In the genomic region with DNA sequence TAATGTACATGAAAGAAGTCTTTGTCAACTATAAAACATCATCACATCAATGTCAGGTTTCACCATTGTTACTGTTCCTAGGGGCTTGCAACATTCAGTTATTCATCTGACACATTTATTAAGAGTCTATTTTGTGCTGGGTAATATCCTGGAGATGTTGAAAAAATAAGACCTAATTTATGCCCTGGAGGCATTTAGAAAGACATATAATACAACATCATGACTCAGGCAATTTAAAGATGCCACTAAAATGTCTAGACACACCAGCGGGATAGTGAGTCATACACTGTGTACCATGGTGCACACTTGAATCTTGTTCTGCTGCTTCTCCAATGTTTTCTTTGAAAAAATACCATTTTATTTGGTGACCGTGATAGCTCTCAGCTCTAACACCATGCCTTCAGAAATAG, we compare ENCODE assay signal across 9 cellular contexts. TPM values are rescaled to one million over a fixed set of nuclear protein-coding genes. Genes with fewer than 3 reads are reported as not detected.
A peak's percentile ranks its signal among the peaks of the same experiment; 100 is the strongest.
DNase-seq lines count a peak whose midpoint lies in the region; ATAC-seq and TF ChIP-seq lines count a peak whose summit lies in the region.
"Had no signal": no experiment of that assay in that cellular context is flagged by ENCODE, and none has a peak within 500 bp of the region (broad histone marks: within the 10 kb centered on the region; RNA-seq: fewer than 3 reads in every experiment).

No MANE protein-coding gene starts in this region.

- no peaks in the 10 kb centered on the region for H3K4me1 ChIP-seq in Panc1 (ENCODE audit: control insufficient read depth, insufficient read depth, low read length)
- peaks cover 20% of the 10 kb centered on the region for H3K4me1 ChIP-seq in rectal smooth muscle tissue (ENCODE audit: control insufficient read depth, insufficient read depth, low read length)
- peaks cover 0 to 25% (median 0%) of the 10 kb centered on the region in 4 donors for H3K4me1 ChIP-seq in Peyer's patch

- in situ Hi-C loops in Panc1 (cut with HindIII; ENCODE audit: low pct_unique_long_range_greater_than_20kb, low sequenced_read_pairs), result no loop called here

- H3K9me3 ChIP-seq in Panc1 (ENCODE audit: control insufficient read depth, insufficient read depth, low read depth, low read length), result no peaks in the 10 kb centered on the region
- H3K9me3 ChIP-seq in Peyer's patch, result no peaks in the 10 kb centered on the region

- no peak overlapping the region for H3K27ac Mint-ChIP-seq in activated CD4-positive, alpha-beta memory T cell treated with anti-CD3 and anti-CD28 coated beads for 36 hours

- H3K27ac ChIP-seq in Panc1 (ENCODE audit: low read length) (no peak overlapping the region), rectal smooth muscle tissue (ENCODE audit: low read depth, low read length) (peak overlapping the region; percentile 77), Peyer's patch (peak overlapping the region in 2 of 4 donors; percentile 33 to 45)

- POLR2A ChIA-PET in Panc1 (lab: Charles Lee), result no interaction called here
- POLR2A ChIA-PET in activated CD4-positive, alpha-beta memory T cell treated with anti-CD3 and anti-CD28 coated beads for 36 hours (lab: Charles Lee), result no interaction called here

- CTCF ChIA-PET in Panc1 (lab: Charles Lee), result no interaction called here
- CTCF ChIA-PET in activated CD4-positive, alpha-beta memory T cell treated with anti-CD3 and anti-CD28 coated beads for 36 hours (lab: Charles Lee), result interaction anchor here (1.4 kb wide), 1 partner anchor 107 kb away, joined by 3 read pairs; no protein-coding TSS in a partner anchor

- no peaks in the 10 kb centered on the region for H3K4me1 Mint-ChIP-seq in activated CD4-positive, alpha-beta memory T cell treated with anti-CD3 and anti-CD28 coated beads for 36 hours (ENCODE audit: low read depth)

- no peaks in the 10 kb centered on the region for H3K36me3 ChIP-seq in Panc1 (ENCODE audit: control insufficient read depth, insufficient read depth, low read length)
- no peaks in the 10 kb centered on the region for H3K36me3 ChIP-seq in rectal smooth muscle tissue (ENCODE audit: control insufficient read depth, insufficient read depth, low read length)
- no peaks in the 10 kb centered on the region for H3K36me3 ChIP-seq in Peyer's patch

- H3K4me3 Mint-ChIP-seq in activated CD4-positive, alpha-beta memory T cell treated with anti-CD3 and anti-CD28 coated beads for 36 hours, result no peak overlapping the region

- H3K27me3 ChIP-seq in Panc1 (ENCODE audit: control insufficient read depth, insufficient read depth, low read length) (no peaks in the 10 kb centered on the region), rectal smooth muscle tissue (ENCODE audit: control insufficient read depth, insufficient read depth, low read length) (no peaks in the 10 kb centered on the region), Peyer's patch (no peaks in the 10 kb centered on the region)

- TF ChIP-seq POLR2A in Peyer's patch (IDR thresholded peaks at IDR 0.05), result no peak

- DNase-seq in GM03348 (ENCODE audit: low spot score) (peak; percentile 73), Panc1 (ENCODE audit: low read depth, low spot score) (peak; percentile 12), fibroblast of gingiva (ENCODE audit: low read depth) (peak; percentile 27), Peyer's patch (no peak), HuH-7 (ENCODE audit: low spot score) (no peak)
- DNase-seq in stimulated activated CD4-positive, alpha-beta T cell treated with anti-CD3 and anti-CD28 coated beads, Interleukin-4, amount 100 ng/mL, for 1 hour, result no peak
- no peak for DNase-seq in activated CD4-positive, alpha-beta memory T cell treated with anti-CD3 and anti-CD28 coated beads for 36 hours
- DNase-seq: cerebellar nuclear complex had no signal

- TF ChIP-seq CTCF in Panc1 (IDR thresholded peaks at IDR 0.05) (no peak), Peyer's patch (IDR thresholded peaks at IDR 0.05) (peak in 1 of 6 experiments; percentile 9)

- ATAC-seq in Panc1, result no peak

- no peak overlapping the region for H3K9ac ChIP-seq in rectal smooth muscle tissue (ENCODE audit: low read length)

- no peaks in the 10 kb centered on the region for H3K9me3 Mint-ChIP-seq in activated CD4-positive, alpha-beta memory T cell treated with anti-CD3 and anti-CD28 coated beads for 36 hours

- H3K27me3 Mint-ChIP-seq in activated CD4-positive, alpha-beta memory T cell treated with anti-CD3 and anti-CD28 coated beads for 36 hours, result peaks cover 2% of the 10 kb centered on the region

- H3K36me3 Mint-ChIP-seq in activated CD4-positive, alpha-beta memory T cell treated with anti-CD3 and anti-CD28 coated beads for 36 hours, result no peaks in the 10 kb centered on the region

- intact Hi-C loops in Panc1 (cut with micrococcal nuclease; ENCODE audit: unreplicated experiment), result no loop called here
- intact Hi-C loops in activated CD4-positive, alpha-beta memory T cell treated with anti-CD3 and anti-CD28 coated beads for 36 hours (cut with micrococcal nuclease), result no loop called here

- no TSS peak for BruUV-seq in Panc1 (replicated peaks; lab: Mats Ljungman, UMichigan)

- H3K4me3 ChIP-seq in Panc1 (ENCODE audit: low read depth in 2 of 2, low read length in 2 of 2) (no peak overlapping the region), rectal smooth muscle tissue (ENCODE audit: low read length) (no peak overlapping the region), Peyer's patch (no peak overlapping the region)

RNA-seq across cellular contexts. Expression of a gene that starts 19.1 kb away (rescaled TPM):
- total RNA-seq in Panc1 (2021; ENCODE audit: unreplicated experiment), result not detected
- not detected for polyA plus RNA-seq in Panc1 (2012; ENCODE audit: insufficient read length)
- 10 to 100 TPM in 3 of 4 donors, 1 to 10 TPM in 1; 6.8 to 25.9 (median 17.2) TPM for total RNA-seq in Peyer's patch
- not detected for total RNA-seq in activated CD4-positive, alpha-beta memory T cell treated with anti-CD3 and anti-CD28 coated beads for 36 hours

Comparison
In these comparisons a context has a peak if more than half of its experiments do, and no peak if none do; other contexts are left out.
1. DNase-seq: peak in GM03348 (single experiment), Panc1 (single experiment) and fibroblast of gingiva (single experiment); none in Peyer's patch (0 of 3), stimulated activated CD4-positive, alpha-beta T cell treated with anti-CD3 and anti-CD28 coated beads, Interleukin-4, amount 100 ng/mL, for 1 hour (single experiment), activated CD4-positive, alpha-beta memory T cell treated with anti-CD3 and anti-CD28 coated beads for 36 hours (single experiment) and HuH-7 (single experiment).